1 cellular context compared by ENCODE assay signal in the genomic region with DNA sequence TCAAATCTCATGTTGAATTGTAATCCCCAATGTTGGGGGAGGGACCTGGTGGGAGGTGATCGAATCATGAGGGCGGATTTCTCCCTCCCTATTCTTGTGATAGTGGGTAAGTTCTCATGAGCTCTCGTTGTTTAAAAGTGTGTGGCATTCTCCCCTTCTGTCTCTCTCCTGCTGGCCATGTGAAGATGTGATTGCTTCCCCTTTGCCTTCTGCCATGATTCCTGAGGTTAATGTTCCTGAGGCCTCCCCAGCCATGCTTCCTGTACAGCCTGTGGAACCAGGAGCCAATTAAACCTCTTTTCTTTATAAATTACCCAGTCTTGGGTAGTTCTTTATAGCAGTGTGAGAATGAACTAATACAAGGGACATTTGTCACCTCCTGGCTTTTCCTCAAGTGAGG. TPM values are rescaled to one million over a fixed set of nuclear protein-coding genes. Genes with fewer than 3 reads are reported as not detected.
"Had no signal": no experiment of that assay in that cellular context is flagged by ENCODE, and none has a peak within 500 bp of the region (broad histone marks: within the 10 kb centered on the region; RNA-seq: fewer than 3 reads in every experiment).

No MANE protein-coding gene starts in this region.

RNA-seq across cellular contexts. Expression of a gene that starts 53.8 kb away (rescaled TPM):
- total RNA-seq: myocyte had no signal
